Comparison of ENCODE assay signal across 8 cellular contexts in genomic region chr14:72926292-72927028, GRCh38. TPM values are rescaled to one million over a fixed set of nuclear protein-coding genes. Genes with fewer than 3 reads are reported as not detected.
DNase-seq lines count a peak whose midpoint lies in the region; ATAC-seq and TF ChIP-seq lines count a peak whose summit lies in the region.

A gene with protein sequence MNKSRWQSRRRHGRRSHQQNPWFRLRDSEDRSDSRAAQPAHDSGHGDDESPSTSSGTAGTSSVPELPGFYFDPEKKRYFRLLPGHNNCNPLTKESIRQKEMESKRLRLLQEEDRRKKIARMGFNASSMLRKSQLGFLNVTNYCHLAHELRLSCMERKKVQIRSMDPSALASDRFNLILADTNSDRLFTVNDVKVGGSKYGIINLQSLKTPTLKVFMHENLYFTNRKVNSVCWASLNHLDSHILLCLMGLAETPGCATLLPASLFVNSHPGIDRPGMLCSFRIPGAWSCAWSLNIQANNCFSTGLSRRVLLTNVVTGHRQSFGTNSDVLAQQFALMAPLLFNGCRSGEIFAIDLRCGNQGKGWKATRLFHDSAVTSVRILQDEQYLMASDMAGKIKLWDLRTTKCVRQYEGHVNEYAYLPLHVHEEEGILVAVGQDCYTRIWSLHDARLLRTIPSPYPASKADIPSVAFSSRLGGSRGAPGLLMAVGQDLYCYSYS (plus strand): TSS chr14:72926464. CDS start chr14:72937979, 11,515 bp downstream.

- H3K27ac ChIP-seq in A673 (ENCODE audit: low read depth, low read length, poor library complexity, severe bottlenecking) = peak within 1 kb of the TSS; percentile 70
- H3K27ac ChIP-seq in iPS DF 6.9 (ENCODE audit: low read length) = no peak within 1 kb of the TSS
- H3K27ac ChIP-seq in gastrocnemius medialis = peak within 1 kb of the TSS; percentile 69 to 87 (median 80)

- peak; percentile 24 to 42 for TF ChIP-seq POLR2A in gastrocnemius medialis (IDR thresholded peaks at IDR 0.05)

- POLR2A ChIA-PET in A673 (lab: Charles Lee; ENCODE audit: low non-redundant PET) = no interaction called here

- H3K4me3 ChIP-seq in A673 (ENCODE audit: low read depth, low read length, poor library complexity, severe bottlenecking) (peak within 1 kb of the TSS; percentile 84), iPS DF 6.9 (ENCODE audit: low read length) (peak within 1 kb of the TSS; percentile 68), gastrocnemius medialis (peak within 1 kb of the TSS; percentile 63 to 95 (median 70))

- H3K9me3 ChIP-seq in A673 (ENCODE audit: low read depth, low read length, poor library complexity, severe bottlenecking) (no peaks in the 10 kb centered on the region), iPS DF 6.9 (ENCODE audit: control insufficient read depth, insufficient read depth, low read length) (no peaks in the 10 kb centered on the region), gastrocnemius medialis (no peaks in the 10 kb centered on the region)

- in situ Hi-C loops in gastrocnemius medialis (cut with MboI; ENCODE audit: low sequenced_read_pairs in 4 of 4) = no loop called here

- intact Hi-C loops in A673 (cut with micrococcal nuclease; ENCODE audit: unreplicated experiment) = loop anchor here (2.0 kb wide), 1 partner anchor 18 kb away; no protein-coding TSS in a partner anchor
- intact Hi-C loops in gastrocnemius medialis (cut with DNase I; ENCODE audit: low total_unique reads) = no loop called here

- H3K4me1 ChIP-seq in A673 (ENCODE audit: insufficient read depth, low read length, poor library complexity, severe bottlenecking) (no peaks in the 10 kb centered on the region), iPS DF 6.9 (ENCODE audit: control insufficient read depth, insufficient read depth, low read length) (peaks cover 2% of the 10 kb centered on the region), gastrocnemius medialis (peaks cover 4 to 12% of the 10 kb centered on the region in 2 donors)

- peak; percentile 99 for DNase-seq in A673 (ENCODE audit: low spot score)
- peak; percentile 98 for DNase-seq in NCI-H2171 (lab: John Stamatoyannopoulos, UW)
- DNase-seq in UCSD-AML1 (lab: John Stamatoyannopoulos, UW; ENCODE audit: unreplicated experiment) = peak; percentile 92
- DNase-seq in brain pericyte (ENCODE audit: low read depth, low spot score) = peak; percentile 94
- peak; percentile 90 for DNase-seq in iPS DF 6.9 (ENCODE audit: low read depth, low spot score)
- peak; percentile 97 to 98 for DNase-seq in gastrocnemius medialis

- no CpG with 5 or more reads among the region's 59 CpGs for WGBS in iPS DF 6.9 (ENCODE audit: insufficient coverage, insufficient read length)

- BruUV-seq in A673 (replicated peaks; lab: Mats Ljungman, UMichigan) = no TSS peak

- H3K27me3 ChIP-seq in A673 (replicated peaks; ENCODE audit: insufficient read depth, low read depth, low read length, poor library complexity) (no peaks in the 10 kb centered on the region), iPS DF 6.9 (ENCODE audit: control insufficient read depth, insufficient read depth, low read length) (peaks cover 2% of the 10 kb centered on the region; the same call in 1 of the 2 replicates), gastrocnemius medialis (no peaks in the 10 kb centered on the region)

- CTCF ChIA-PET in A673 (lab: Charles Lee) = no interaction called here

- H3K36me3 ChIP-seq in A673 (ENCODE audit: insufficient read depth, low read length, poor library complexity, severe bottlenecking) (no peaks in the 10 kb centered on the region), iPS DF 6.9 (ENCODE audit: control insufficient read depth, insufficient read depth, low read length) (no peaks in the 10 kb centered on the region), gastrocnemius medialis (no peaks in the 10 kb centered on the region)

- no peak for TF ChIP-seq CTCF in A673 (conservative IDR thresholded peaks at IDR 0.05; ENCODE audit: low read depth, low read length)
- TF ChIP-seq CTCF in gastrocnemius medialis (IDR thresholded peaks at IDR 0.05 in 4 of 5, conservative IDR thresholded peaks at IDR 0.05 in 1 of 5) = peak in 1 of 5 experiments; percentile 9

- ATAC-seq in GM18867 (IDR thresholded peaks at IDR 0.05; ENCODE audit: unreplicated experiment) = peak; percentile 96
- ATAC-seq in HG03103 (IDR thresholded peaks at IDR 0.05; ENCODE audit: low read depth, unreplicated experiment) = peak; percentile 97
- ATAC-seq in gastrocnemius medialis = peak; percentile 98 to 99

RNA-seq across cellular contexts. Expression of the gene that starts here (rescaled TPM):
- total RNA-seq in A673 (2021) = 23.4 and 25.1 TPM in 2 replicates
- 10 to 100 TPM; 13.9 to 38.3 (median 25.7) TPM for total RNA-seq in gastrocnemius medialis
